In genomic region chr3:195824425-195825190, GRCh38 we compare ENCODE assay signal across 1 cellular context. TPM values are rescaled to one million over a fixed set of nuclear protein-coding genes. Genes with fewer than 3 reads are reported as not detected.
"Had no signal": no experiment of that assay in that cellular context is flagged by ENCODE, and none has a peak within 500 bp of the region (broad histone marks: within the 10 kb centered on the region; RNA-seq: fewer than 3 reads in every experiment).

No MANE protein-coding gene starts in this region.

RNA-seq across cellular contexts. Expression of gene MUC4, which starts 12.9 kb away (rescaled TPM):
- total RNA-seq: body of pancreas had no signal
